ENCODE assay signal across 8 cellular contexts in the genomic region with DNA sequence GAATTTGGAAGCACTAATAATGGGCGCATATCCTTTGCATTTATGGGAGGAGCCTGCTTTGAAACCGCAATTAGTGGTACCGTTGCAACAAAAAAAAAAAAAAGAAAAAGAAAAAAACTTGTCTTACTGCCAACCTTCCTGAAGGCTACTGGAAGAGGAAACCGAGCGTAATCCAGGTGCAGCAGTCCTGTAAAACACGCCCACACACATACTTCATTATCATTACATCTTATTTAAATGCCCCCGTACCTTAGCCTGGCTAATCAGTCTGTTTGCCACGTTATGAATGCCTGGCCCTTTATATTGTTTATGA. TPM values are rescaled to one million over a fixed set of nuclear protein-coding genes. Genes with fewer than 3 reads are reported as not detected.
A peak's percentile ranks its signal among the peaks of the same experiment; 100 is the strongest.
DNase-seq lines count a peak whose midpoint lies in the region; ATAC-seq and TF ChIP-seq lines count a peak whose summit lies in the region.

No MANE protein-coding gene starts in this region.

- H3K4me2 ChIP-seq in parathyroid adenoma (ENCODE audit: low read length), result peak overlapping the region; percentile 93

- no peaks in the 10 kb centered on the region for H3K27me3 ChIP-seq in HUES6 (ENCODE audit: control insufficient read depth, insufficient read depth, low read length)
- no peaks in the 10 kb centered on the region for H3K27me3 ChIP-seq in SJSA1 (replicated peaks)
- H3K27me3 ChIP-seq in parathyroid adenoma (ENCODE audit: control insufficient read depth, insufficient read depth, low read length), result no peaks in the 10 kb centered on the region

- peaks cover 4% of the 10 kb centered on the region for H3K79me2 ChIP-seq in parathyroid adenoma

- H3K36me3 ChIP-seq in HUES6 (ENCODE audit: control insufficient read depth, insufficient read depth, low read length) (peaks cover 37% of the 10 kb centered on the region), SJSA1 (peaks cover 42% of the 10 kb centered on the region), parathyroid adenoma (ENCODE audit: control insufficient read depth, insufficient read depth, low read length) (no peaks in the 10 kb centered on the region)

- H2AFZ ChIP-seq in parathyroid adenoma, result peak overlapping the region; percentile 94

- H3K4me1 ChIP-seq in HUES6 (ENCODE audit: control insufficient read depth, insufficient read depth, low read length) (peaks cover 33% of the 10 kb centered on the region), SJSA1 (replicated peaks) (peaks cover 47% of the 10 kb centered on the region), parathyroid adenoma (no peaks in the 10 kb centered on the region)

- TF ChIP-seq CTCF in parathyroid adenoma (IDR thresholded peaks at IDR 0.05), result no peak

- H3K4me3 ChIP-seq in HUES6 (ENCODE audit: low read depth, low read length) (peak overlapping the region; percentile 88), SJSA1 (peak overlapping the region; percentile 80), parathyroid adenoma (ENCODE audit: low read depth, low read length) (peak overlapping the region; percentile 98)

- H3K9ac ChIP-seq in HUES6 (ENCODE audit: low read length) (peak overlapping the region; percentile 79), parathyroid adenoma (no peak overlapping the region)

- H3K9me3 ChIP-seq in HUES6 (ENCODE audit: control insufficient read depth, insufficient read depth, low read depth, low read length) (no peaks in the 10 kb centered on the region), SJSA1 (replicated peaks) (peaks cover 4% of the 10 kb centered on the region; the same call in 1 of the 2 replicates), parathyroid adenoma (ENCODE audit: control insufficient read depth, low read length) (no peaks in the 10 kb centered on the region)

- DNase-seq in SJSA1 (ENCODE audit: low read depth in 1 of 2, low spot score in 2 of 2), result no peak
- DNase-seq in SKM-1 treated with dmso at 0.1 percent for 144 hours (lab: John Stamatoyannopoulos, UW; ENCODE audit: unreplicated experiment), result no peak
- DNase-seq in NCI-H446 treated with DMSO at 0.1 percent for 48 hours (lab: John Stamatoyannopoulos, UW), result no peak

- H3K27ac ChIP-seq in HUES6 (ENCODE audit: low read depth, low read length) (peak overlapping the region; percentile 95), SJSA1 (no peak overlapping the region), parathyroid adenoma (no peak overlapping the region)

- ATAC-seq in GM18861 (IDR thresholded peaks at IDR 0.05; ENCODE audit: unreplicated experiment) (peak; percentile 10), esophagus mucosa (peak; percentile 48), GM18858 (IDR thresholded peaks at IDR 0.05; ENCODE audit: unreplicated experiment) (no peak)

RNA-seq across cellular contexts. Expression of a gene that starts 0.7 kb away (rescaled TPM):
- total RNA-seq in SJSA1 (2014; rRNA removed; shearing (Covaris generic)), result 25.1 and 32.0 TPM in 2 replicates
- 3.6 TPM for total RNA-seq in esophagus mucosa
